ENCODE assay signal across 25 cellular contexts in genomic region chr6:40732878-40733277, GRCh38.
"Had no signal": no experiment of that assay in that cellular context is flagged by ENCODE, and none has a peak within 500 bp of the region (broad histone marks: within the 10 kb centered on the region; RNA-seq: fewer than 3 reads in every experiment).

No MANE protein-coding gene starts in this region.

- H3K4me3 ChIP-seq: cardiac muscle cell, right atrium auricular region, upper lobe of left lung had no signal

- H3K27ac ChIP-seq: cardiac muscle cell, right atrium auricular region, upper lobe of left lung had no signal

- H3K9me3 ChIP-seq: right atrium auricular region, upper lobe of left lung had no signal

- H3K36me3 Mint-ChIP-seq: activated naive CD8-positive, alpha-beta T cell treated with anti-CD3 and anti-CD28 coated beads for 36 hours; memory B cell; naive thymus-derived CD4-positive, alpha-beta T cell had no signal

- DNase-seq: activated B cell treated with CpG ODN at 0.5 μM for 24 hours; activated CD4-positive, alpha-beta T cell treated with anti-CD3 and anti-CD28 coated beads for 36 hours; activated CD4-positive, alpha-beta T cell treated with anti-CD3 and anti-CD28 coated beads, Interleukin-2, amount 50 U/mL, for 4 hours; activated CD8-positive, alpha-beta memory T cell treated with anti-CD3 and anti-CD28 coated beads for 24 hours; activated CD8-positive, alpha-beta memory T cell treated with anti-CD3 and anti-CD28 coated beads, Interleukin-2, amount 50 U/mL, for 4 hours; activated naive CD4-positive, alpha-beta T cell treated with Interleukin-2 at 50 U/mL for 16 hours; activated naive CD8-positive, alpha-beta T cell treated with anti-CD3 and anti-CD28 coated beads for 36 hours; activated T-cell treated with anti-CD3 and anti-CD28 coated beads, Interleukin-2, amount 50 U/mL, for 24 hours; effector CD4-positive, alpha-beta T cell; glutamatergic neuron; hypothalamus; naive thymus-derived CD4-positive, alpha-beta T cell; stimulated activated CD4-positive, alpha-beta T cell treated with anti-CD3 and anti-CD28 coated beads, Interleukin-12 subunit alpha, Interleukin-12 subunit beta, amount 100 ng/mL, for 4 hours; stimulated activated CD4-positive, alpha-beta T cell treated with anti-CD3 and anti-CD28 coated beads, Interleukin-4, amount 100 ng/mL, for 4 hours; stimulated activated naive CD8-positive, alpha-beta T cell treated with anti-CD3 and anti-CD28 coated beads, Interleukin-15, Interleukin-2, amounts not matched to agents 100 U/mL and 50 U/mL, for 24 hours; T-helper 9 cell; upper lobe of left lung had no signal

- H3K9me3 Mint-ChIP-seq: activated B cell treated with CpG ODN at 0.5 μM for 24 hours; activated naive CD8-positive, alpha-beta T cell treated with anti-CD3 and anti-CD28 coated beads for 36 hours; activated T-cell treated with anti-CD3 and anti-CD28 coated beads, Interleukin-2, amount 50 U/mL, for 24 hours; activated T-helper 17 cell treated with anti-CD3 and anti-CD28 coated beads, Interleukin-2, amount 50 U/mL, for 72 hours; memory B cell; naive thymus-derived CD4-positive, alpha-beta T cell had no signal

- ATAC-seq: activated CD4-positive, alpha-beta T cell treated with anti-CD3 and anti-CD28 coated beads for 36 hours; activated T-helper 17 cell treated with anti-CD3 and anti-CD28 coated beads, Interleukin-2, amount 50 U/mL, for 72 hours; esophagus mucosa; naive thymus-derived CD4-positive, alpha-beta T cell; stimulated activated naive CD8-positive, alpha-beta T cell treated with anti-CD3 and anti-CD28 coated beads, Interleukin-15, Interleukin-2, amounts not matched to agents 100 U/mL and 50 U/mL, for 24 hours had no signal

- H3K36me3 ChIP-seq: cardiac muscle cell, right atrium auricular region, upper lobe of left lung had no signal

- FAIRE-seq: frontal cortex, islet of Langerhans had no signal

- H3K4me3 Mint-ChIP-seq: activated B cell treated with CpG ODN at 0.5 μM for 24 hours; activated CD4-positive, alpha-beta T cell treated with anti-CD3 and anti-CD28 coated beads for 36 hours; activated naive CD8-positive, alpha-beta T cell treated with anti-CD3 and anti-CD28 coated beads for 36 hours; activated T-cell treated with anti-CD3 and anti-CD28 coated beads, Interleukin-2, amount 50 U/mL, for 24 hours; activated T-helper 17 cell treated with anti-CD3 and anti-CD28 coated beads, Interleukin-2, amount 50 U/mL, for 72 hours; memory B cell; naive thymus-derived CD4-positive, alpha-beta T cell had no signal

- H3K4me1 Mint-ChIP-seq: activated CD4-positive, alpha-beta T cell treated with anti-CD3 and anti-CD28 coated beads for 36 hours; activated naive CD8-positive, alpha-beta T cell treated with anti-CD3 and anti-CD28 coated beads for 36 hours; activated T-helper 17 cell treated with anti-CD3 and anti-CD28 coated beads, Interleukin-2, amount 50 U/mL, for 72 hours; naive thymus-derived CD4-positive, alpha-beta T cell had no signal

- H3K27ac Mint-ChIP-seq: activated B cell treated with CpG ODN at 0.5 μM for 24 hours; activated CD4-positive, alpha-beta T cell treated with anti-CD3 and anti-CD28 coated beads for 36 hours; activated naive CD8-positive, alpha-beta T cell treated with anti-CD3 and anti-CD28 coated beads for 36 hours; activated T-cell treated with anti-CD3 and anti-CD28 coated beads, Interleukin-2, amount 50 U/mL, for 24 hours; activated T-helper 17 cell treated with anti-CD3 and anti-CD28 coated beads, Interleukin-2, amount 50 U/mL, for 72 hours; memory B cell; naive thymus-derived CD4-positive, alpha-beta T cell; progenitor cell of endocrine pancreas had no signal

- H3K27me3 ChIP-seq: cardiac muscle cell, upper lobe of left lung had no signal

- H3K4me1 ChIP-seq: right atrium auricular region, upper lobe of left lung had no signal

- H3K27me3 Mint-ChIP-seq: activated naive CD8-positive, alpha-beta T cell treated with anti-CD3 and anti-CD28 coated beads for 36 hours had no signal
